Comparison of ENCODE assay signal across 14 cellular contexts in the genomic region with DNA sequence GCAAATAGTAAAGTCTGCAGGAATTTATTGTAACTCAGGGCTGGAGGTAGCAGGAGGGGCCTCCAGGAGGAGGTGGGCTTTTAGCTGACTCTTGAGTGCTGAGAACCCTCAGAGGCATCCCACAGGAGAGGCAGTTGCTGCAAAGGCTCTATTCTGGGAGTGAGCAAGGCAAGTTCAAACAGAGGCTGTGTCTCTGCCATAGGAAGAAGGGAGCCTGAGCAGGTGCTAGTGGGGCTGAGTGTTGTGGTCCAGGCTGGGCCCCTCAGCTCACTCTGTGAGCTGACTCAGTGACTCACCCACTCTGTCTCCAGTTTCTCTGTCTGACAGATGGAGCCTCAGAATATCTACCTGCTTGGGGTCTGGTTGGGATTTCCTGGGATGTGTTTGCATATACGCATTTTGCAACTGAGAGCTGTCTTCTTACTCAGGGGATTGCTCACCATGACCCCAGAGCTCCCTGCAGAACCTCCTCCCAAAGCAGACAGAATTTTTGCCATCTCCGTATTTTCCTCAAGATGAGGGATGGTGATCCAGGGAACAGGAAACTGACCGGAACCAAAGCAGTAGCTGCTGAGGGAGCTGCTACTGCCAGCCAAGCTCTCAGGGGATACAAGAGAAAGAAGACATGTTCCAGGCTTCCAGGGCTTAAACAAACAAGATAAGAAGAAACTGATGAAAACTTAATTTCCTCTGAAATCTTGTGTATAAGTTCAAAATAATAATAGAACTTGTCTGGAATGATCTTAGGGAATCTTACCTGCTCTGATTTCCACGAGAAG.
"Had no signal": no experiment of that assay in that cellular context is flagged by ENCODE, and none has a peak within 500 bp of the region (broad histone marks: within the 10 kb centered on the region; RNA-seq: fewer than 3 reads in every experiment).

No MANE protein-coding gene starts in this region.

- H3K27ac Mint-ChIP-seq: activated naive CD4-positive, alpha-beta T cell treated with anti-CD3 and anti-CD28 coated beads, Interleukin-2, amount 10 ng/mL, durations not matched to agents 7 days and 5 days; activated T-helper 2 cell treated with anti-CD3 and anti-CD28 coated beads, Interferon-gamma antibody, Interleukin-2, Interleukin-4, amounts not matched to agents 10 μg/mL and 5 μg/mL and 100 μg/mL, durations not matched to agents 14 hours and 24 hours and 36 hours; dendritic cell treated with granulocyte-macrophage colony-stimulating factor and Interleukin-4, amounts not matched to agents 40 ng/mL and 50 ng/mL, for 4 days; immature natural killer cell; nephron progenitor cell; T-helper 1 cell treated with Interleukin-12 subunit alpha and Interleukin-12 subunit beta and Interleukin-4 antibody, amounts not matched to agents 30 μg/mL and 1 μg/mL, for 36 hours had no signal

- H3K9me3 ChIP-seq: adrenal gland, stomach, thoracic aorta, uterus had no signal

- H3K4me1 ChIP-seq: adrenal gland, stomach, uterus had no signal

- H3K36me3 ChIP-seq: adrenal gland, stomach, thoracic aorta, uterus had no signal

- H3K4me3 ChIP-seq: adrenal gland, stomach, thoracic aorta, uterus had no signal

- H3K4me1 Mint-ChIP-seq: activated naive CD4-positive, alpha-beta T cell treated with anti-CD3 and anti-CD28 coated beads, Interleukin-2, amount 10 ng/mL, durations not matched to agents 7 days and 5 days; central memory CD8-positive, alpha-beta T cell; immature natural killer cell had no signal

- DNase-seq: activated naive CD4-positive, alpha-beta T cell treated with anti-CD3 and anti-CD28 coated beads, Interleukin-2, amount 10 ng/mL, durations not matched to agents 7 days and 5 days; adrenal gland; glutamatergic neuron; immature natural killer cell; left colon; nephron progenitor cell; stimulated activated CD4-positive, alpha-beta T cell treated with anti-CD3 and anti-CD28 coated beads, Interleukin-4, amount 100 ng/mL, for 4 hours; stomach; uterus had no signal

- ATAC-seq: left colon had no signal

- H3K9me3 Mint-ChIP-seq: activated naive CD4-positive, alpha-beta T cell treated with anti-CD3 and anti-CD28 coated beads, Interleukin-2, amount 10 ng/mL, durations not matched to agents 7 days and 5 days; activated T-helper 2 cell treated with anti-CD3 and anti-CD28 coated beads, Interferon-gamma antibody, Interleukin-2, Interleukin-4, amounts not matched to agents 10 μg/mL and 5 μg/mL and 100 μg/mL, durations not matched to agents 14 hours and 24 hours and 36 hours; dendritic cell treated with granulocyte-macrophage colony-stimulating factor and Interleukin-4, amounts not matched to agents 40 ng/mL and 50 ng/mL, for 4 days; T-helper 1 cell treated with Interleukin-12 subunit alpha and Interleukin-12 subunit beta and Interleukin-4 antibody, amounts not matched to agents 30 μg/mL and 1 μg/mL, for 36 hours had no signal

- H3K27ac ChIP-seq: adrenal gland, stomach, thoracic aorta, uterus had no signal

- H3K4me3 Mint-ChIP-seq: activated naive CD4-positive, alpha-beta T cell treated with anti-CD3 and anti-CD28 coated beads, Interleukin-2, amount 10 ng/mL, durations not matched to agents 7 days and 5 days; central memory CD8-positive, alpha-beta T cell; dendritic cell treated with granulocyte-macrophage colony-stimulating factor and Interleukin-4, amounts not matched to agents 40 ng/mL and 50 ng/mL, for 4 days; immature natural killer cell; nephron progenitor cell; T-helper 1 cell treated with Interleukin-12 subunit alpha and Interleukin-12 subunit beta and Interleukin-4 antibody, amounts not matched to agents 30 μg/mL and 1 μg/mL, for 36 hours had no signal

- H3K36me3 Mint-ChIP-seq: activated naive CD4-positive, alpha-beta T cell treated with anti-CD3 and anti-CD28 coated beads, Interleukin-2, amount 10 ng/mL, durations not matched to agents 7 days and 5 days; immature natural killer cell had no signal

- H3K27me3 ChIP-seq: adrenal gland, stomach, uterus had no signal
